9 cellular contexts compared by ENCODE assay signal in genomic region chr4:24913099-24913445, GRCh38. TPM values are rescaled to one million over a fixed set of nuclear protein-coding genes. Genes with fewer than 3 reads are reported as not detected.
DNase-seq lines count a peak whose midpoint lies in the region; ATAC-seq lines count a peak whose summit lies in the region.
"Had no signal": no experiment of that assay in that cellular context is flagged by ENCODE, and none has a peak within 500 bp of the region (broad histone marks: within the 10 kb centered on the region; RNA-seq: fewer than 3 reads in every experiment).

No MANE protein-coding gene starts in this region.

- peaks cover 23% of the 10 kb centered on the region for H3K27me3 Mint-ChIP-seq in activated naive CD8-positive, alpha-beta T cell
- H3K27me3 Mint-ChIP-seq in activated naive CD8-positive, alpha-beta T cell treated with anti-CD3 and anti-CD28 coated beads for 36 hours = peaks cover 46% of the 10 kb centered on the region
- peaks cover 6% of the 10 kb centered on the region for H3K27me3 Mint-ChIP-seq in dendritic cell treated with granulocyte-macrophage colony-stimulating factor and Interleukin-4, amounts not matched to agents 40 ng/mL and 50 ng/mL, for 4 days

- H3K36me3 ChIP-seq in urinary bladder (ENCODE audit: insufficient read depth) = no peaks in the 10 kb centered on the region

- H3K4me1 ChIP-seq in urinary bladder (ENCODE audit: insufficient read depth) = no peaks in the 10 kb centered on the region

- WGBS in urinary bladder = 8% methylated on average over 27 of the region's 27 CpGs

- intact Hi-C loops in dendritic cell treated with granulocyte-macrophage colony-stimulating factor and Interleukin-4, amounts not matched to agents 40 ng/mL and 50 ng/mL, for 4 days (cut with micrococcal nuclease) = loop anchor here (2.0 kb wide), 1 partner anchor 68 kb away; no protein-coding TSS in a partner anchor

- H3K4me1 Mint-ChIP-seq in activated naive CD8-positive, alpha-beta T cell (ENCODE audit: low read depth) = peaks cover 2% of the 10 kb centered on the region
- no peaks in the 10 kb centered on the region for H3K4me1 Mint-ChIP-seq in activated naive CD8-positive, alpha-beta T cell treated with anti-CD3 and anti-CD28 coated beads for 36 hours
- H3K4me1 Mint-ChIP-seq in dendritic cell treated with granulocyte-macrophage colony-stimulating factor and Interleukin-4, amounts not matched to agents 40 ng/mL and 50 ng/mL, for 4 days (ENCODE audit: low read depth) = peaks cover 29% of the 10 kb centered on the region

- H3K4me3 ChIP-seq in urinary bladder (ENCODE audit: low read depth, low read length) = peak overlapping the region; percentile 74

- peak overlapping the region; percentile 84 for H3K27ac ChIP-seq in urinary bladder (ENCODE audit: low read depth)

- H3K36me3 Mint-ChIP-seq in activated naive CD8-positive, alpha-beta T cell = no peaks in the 10 kb centered on the region
- peaks cover 2% of the 10 kb centered on the region for H3K36me3 Mint-ChIP-seq in activated naive CD8-positive, alpha-beta T cell treated with anti-CD3 and anti-CD28 coated beads for 36 hours
- H3K36me3 Mint-ChIP-seq in dendritic cell treated with granulocyte-macrophage colony-stimulating factor and Interleukin-4, amounts not matched to agents 40 ng/mL and 50 ng/mL, for 4 days (ENCODE audit: low read depth) = peaks cover 22% of the 10 kb centered on the region

- H3K4me3 Mint-ChIP-seq in activated naive CD8-positive, alpha-beta T cell = peak overlapping the region; percentile 72
- no peak overlapping the region for H3K4me3 Mint-ChIP-seq in activated naive CD8-positive, alpha-beta T cell treated with anti-CD3 and anti-CD28 coated beads for 36 hours
- peak overlapping the region; percentile 74 for H3K4me3 Mint-ChIP-seq in dendritic cell treated with granulocyte-macrophage colony-stimulating factor and Interleukin-4, amounts not matched to agents 40 ng/mL and 50 ng/mL, for 4 days

- H3K27ac Mint-ChIP-seq in activated naive CD8-positive, alpha-beta T cell = no peak overlapping the region
- no peak overlapping the region for H3K27ac Mint-ChIP-seq in activated naive CD8-positive, alpha-beta T cell treated with anti-CD3 and anti-CD28 coated beads for 36 hours
- H3K27ac Mint-ChIP-seq in dendritic cell treated with granulocyte-macrophage colony-stimulating factor and Interleukin-4, amounts not matched to agents 40 ng/mL and 50 ng/mL, for 4 days = peak overlapping the region; percentile 62

- peaks cover 7% of the 10 kb centered on the region for H3K9me3 Mint-ChIP-seq in activated naive CD8-positive, alpha-beta T cell (ENCODE audit: low read depth)
- peaks cover 4% of the 10 kb centered on the region for H3K9me3 Mint-ChIP-seq in activated naive CD8-positive, alpha-beta T cell treated with anti-CD3 and anti-CD28 coated beads for 36 hours
- H3K9me3 Mint-ChIP-seq in dendritic cell treated with granulocyte-macrophage colony-stimulating factor and Interleukin-4, amounts not matched to agents 40 ng/mL and 50 ng/mL, for 4 days = peaks cover 13% of the 10 kb centered on the region

- ATAC-seq in GM18520 (IDR thresholded peaks at IDR 0.05; ENCODE audit: unreplicated experiment) (no peak), HG03139 (IDR thresholded peaks at IDR 0.05; ENCODE audit: unreplicated experiment) (no peak)

- DNase-seq in activated naive CD8-positive, alpha-beta T cell treated with anti-CD3 and anti-CD28 coated beads for 36 hours = no peak
- DNase-seq in myocyte (ENCODE audit: low read depth) = peak; percentile 32
- DNase-seq in NCI-H1105 (lab: John Stamatoyannopoulos, UW) = no peak
- DNase-seq: cortex of kidney had no signal

RNA-seq across cellular contexts. Expression of gene CCDC149, which starts 0.2 kb away (rescaled TPM):
- not detected for total RNA-seq in activated naive CD8-positive, alpha-beta T cell treated with anti-CD3 and anti-CD28 coated beads for 36 hours
- total RNA-seq in myocyte (4.7 and 5.1 TPM in 2 replicates), urinary bladder (17.4 TPM)
- polyA plus RNA-seq in myocyte (2012) = 4.6 TPM
- polyA plus RNA-seq in urinary bladder = 10.1 TPM
